ENCODE assay signal across 25 cellular contexts in genomic region chr1:69686367-69686984, GRCh38.
"Had no signal": no experiment of that assay in that cellular context is flagged by ENCODE, and none has a peak within 500 bp of the region (broad histone marks: within the 10 kb centered on the region; RNA-seq: fewer than 3 reads in every experiment).

No MANE protein-coding gene starts in this region.

- DNase-seq: activated CD4-positive, alpha-beta T cell treated with anti-CD3 and anti-CD28 coated beads for 48 hours; activated CD4-positive, alpha-beta T cell treated with anti-CD3 and anti-CD28 coated beads, Interleukin-2, amount 50 U/mL, for 48 hours; activated CD8-positive, alpha-beta memory T cell treated with anti-CD3 and anti-CD28 coated beads, Interleukin-2, amount 50 U/mL, for 4 hours; activated effector memory CD4-positive, alpha-beta T cell treated with anti-CD3 and anti-CD28 coated beads, Interleukin-2, amount 50 U/mL, for 16 hours; activated naive CD4-positive, alpha-beta T cell treated with anti-CD3 and anti-CD28 coated beads, Interleukin-2, amount 10 ng/mL, durations not matched to agents 7 days and 5 days; activated naive CD8-positive, alpha-beta T cell treated with anti-CD3 and anti-CD28 coated beads, Interleukin-2, amount 10 ng/mL, durations not matched to agents 7 days and 5 days; activated T-cell treated with anti-CD3 and anti-CD28 coated beads, Interleukin-2, amount 50 U/mL, for 1 hour; cortex of kidney; esophagus squamous epithelium; islet precursor cell; left cardiac atrium; left ventricle myocardium superior; right cardiac atrium; spleen; stimulated activated naive CD4-positive, alpha-beta T cell; tibial artery; WERI-Rb-1 had no signal

- H3K27ac Mint-ChIP-seq: activated naive CD4-positive, alpha-beta T cell treated with anti-CD3 and anti-CD28 coated beads, Interleukin-2, amount 10 ng/mL, durations not matched to agents 7 days and 5 days; activated naive CD8-positive, alpha-beta T cell treated with anti-CD3 and anti-CD28 coated beads, Interleukin-2, amount 10 ng/mL, durations not matched to agents 7 days and 5 days; activated T-helper 1 cell treated with anti-CD3 and anti-CD28 coated beads, Interleukin-12 subunit alpha, Interleukin-12 subunit beta, Interleukin-2, Interleukin-4 antibody, amounts not matched to agents 30 ng/mL and 10 ng/mL and 1 ng/mL, durations not matched to agents 14 hours and 24 hours and 36 hours; brain; nephron had no signal

- H3K36me3 Mint-ChIP-seq: activated naive CD4-positive, alpha-beta T cell treated with anti-CD3 and anti-CD28 coated beads, Interleukin-2, amount 10 ng/mL, durations not matched to agents 7 days and 5 days; activated naive CD8-positive, alpha-beta T cell treated with anti-CD3 and anti-CD28 coated beads, Interleukin-2, amount 10 ng/mL, durations not matched to agents 7 days and 5 days had no signal

- H3K27me3 Mint-ChIP-seq: activated naive CD4-positive, alpha-beta T cell treated with anti-CD3 and anti-CD28 coated beads, Interleukin-2, amount 10 ng/mL, durations not matched to agents 7 days and 5 days; activated naive CD8-positive, alpha-beta T cell treated with anti-CD3 and anti-CD28 coated beads, Interleukin-2, amount 10 ng/mL, durations not matched to agents 7 days and 5 days; brain had no signal

- H3K27me3 ChIP-seq: ascending aorta, cardiac muscle cell, esophagus squamous epithelium, spleen, suprapubic skin, tibial artery had no signal

- H3K36me3 ChIP-seq: ascending aorta, cardiac muscle cell, esophagus squamous epithelium, spleen, suprapubic skin, tibial artery, WERI-Rb-1 had no signal

- H3K27ac ChIP-seq: ascending aorta, cardiac muscle cell, epithelial cell of prostate, esophagus squamous epithelium, spleen, suprapubic skin, tibial artery, WERI-Rb-1 had no signal

- H3K4me3 Mint-ChIP-seq: activated naive CD4-positive, alpha-beta T cell treated with anti-CD3 and anti-CD28 coated beads, Interleukin-2, amount 10 ng/mL, durations not matched to agents 7 days and 5 days; activated naive CD8-positive, alpha-beta T cell treated with anti-CD3 and anti-CD28 coated beads, Interleukin-2, amount 10 ng/mL, durations not matched to agents 7 days and 5 days; activated T-helper 1 cell treated with anti-CD3 and anti-CD28 coated beads, Interleukin-12 subunit alpha, Interleukin-12 subunit beta, Interleukin-2, Interleukin-4 antibody, amounts not matched to agents 30 ng/mL and 10 ng/mL and 1 ng/mL, durations not matched to agents 14 hours and 24 hours and 36 hours; brain; nephron had no signal

- ATAC-seq: activated CD4-positive, CD25-positive, alpha-beta regulatory T cell treated with anti-CD3 and anti-CD28 coated beads, Interleukin-2, amount 50 U/mL, for 24 hours; left cardiac atrium; left ventricle myocardium superior; right cardiac atrium had no signal

- H3K9me3 ChIP-seq: ascending aorta, esophagus squamous epithelium, suprapubic skin, tibial artery had no signal

- H3K4me1 Mint-ChIP-seq: activated naive CD4-positive, alpha-beta T cell treated with anti-CD3 and anti-CD28 coated beads, Interleukin-2, amount 10 ng/mL, durations not matched to agents 7 days and 5 days; activated naive CD8-positive, alpha-beta T cell treated with anti-CD3 and anti-CD28 coated beads, Interleukin-2, amount 10 ng/mL, durations not matched to agents 7 days and 5 days; brain had no signal

- H3K4me1 ChIP-seq: ascending aorta, esophagus squamous epithelium, spleen, suprapubic skin, tibial artery had no signal

- H3K4me3 ChIP-seq: ascending aorta, cardiac muscle cell, esophagus squamous epithelium, spleen, suprapubic skin, tibial artery had no signal
